ENCODE assay signal across 9 cellular contexts in genomic region chr7:94656925-94657731, GRCh38. TPM values are rescaled to one million over a fixed set of nuclear protein-coding genes. Genes with fewer than 3 reads are reported as not detected.
A peak's percentile ranks its signal among the peaks of the same experiment; 100 is the strongest.
DNase-seq lines count a peak whose midpoint lies in the region; ATAC-seq, FAIRE-seq and TF ChIP-seq lines count a peak whose summit lies in the region.
"Had no signal": no experiment of that assay in that cellular context is flagged by ENCODE, and none has a peak within 500 bp of the region (broad histone marks: within the 10 kb centered on the region; RNA-seq: fewer than 3 reads in every experiment).

No MANE protein-coding gene starts in this region.

- H3K27ac Mint-ChIP-seq in stimulated activated memory B cell treated with anti-CD40 and anti-IgM and Interleukin-4, amounts not matched to agents 10 μg/mL and 1 μg/mL and 100 μg/mL, for 72 hours: peak overlapping the region; percentile 73

- no peaks in the 10 kb centered on the region for H3K9me3 Mint-ChIP-seq in stimulated activated memory B cell treated with anti-CD40 and anti-IgM and Interleukin-4, amounts not matched to agents 10 μg/mL and 1 μg/mL and 100 μg/mL, for 72 hours

- H3K79me2 ChIP-seq in PC-3 (ENCODE audit: low read length): peaks cover 68% of the 10 kb centered on the region

- no peaks in the 10 kb centered on the region for H3F3A ChIP-seq in PC-3 (ENCODE audit: low read length, unreplicated experiment)

- peak overlapping the region; percentile 99 for H3K4me2 ChIP-seq in PC-3 (ENCODE audit: low read length)

- H3K27me3 ChIP-seq in PC-3 (ENCODE audit: low read length): no peaks in the 10 kb centered on the region
- H3K27me3 ChIP-seq in body of pancreas: peaks cover 0 to 15% of the 10 kb centered on the region in 2 donors
- H3K27me3 ChIP-seq in layer of hippocampus (ENCODE audit: control insufficient read depth, insufficient read depth, low read length): no peaks in the 10 kb centered on the region

- intact Hi-C loops in PC-3 (cut with micrococcal nuclease) (loop anchor here (1.0 to 10.0 kb wide), 12 partner anchors 37 to 820 kb away; no protein-coding TSS in a partner anchor), body of pancreas (cut with DNase I) (no loop called here)

- peaks cover 10% of the 10 kb centered on the region for H3K4me1 Mint-ChIP-seq in stimulated activated memory B cell treated with anti-CD40 and anti-IgM and Interleukin-4, amounts not matched to agents 10 μg/mL and 1 μg/mL and 100 μg/mL, for 72 hours

- H3K4me1 ChIP-seq in PC-3 (ENCODE audit: insufficient read depth, low read length) (peaks cover 21% of the 10 kb centered on the region), body of pancreas (peaks cover 14% of the 10 kb centered on the region)

- WGBS in body of pancreas, 2 donors: 45 to 60% methylated on average over 36 of the region's 36 CpGs

- peak in 1 of 3 donors; percentile 7 for TF ChIP-seq POLR2A in body of pancreas (IDR thresholded peaks at IDR 0.05)

- ATAC-seq in PC-3: no peak; the same call in 1 of the 2 replicates
- no peak for ATAC-seq in body of pancreas
- no peak for ATAC-seq in stimulated activated memory B cell treated with anti-CD40 and anti-IgM and Interleukin-4, amounts not matched to agents 10 μg/mL and 1 μg/mL and 100 μg/mL, for 72 hours
- no peak for ATAC-seq in HG02678 (IDR thresholded peaks at IDR 0.05; ENCODE audit: unreplicated experiment)

- H3K9me2 ChIP-seq in PC-3 (replicated peaks; ENCODE audit: low read length): no peaks in the 10 kb centered on the region

- H3K4me3 Mint-ChIP-seq in stimulated activated memory B cell treated with anti-CD40 and anti-IgM and Interleukin-4, amounts not matched to agents 10 μg/mL and 1 μg/mL and 100 μg/mL, for 72 hours: peak overlapping the region; percentile 93

- POLR2A ChIA-PET in PC-3 (lab: Charles Lee; ENCODE audit: unreplicated experiment): interaction anchor here (0.6 to 1.4 kb wide), 10 partner anchors 24 to 824 kb away, joined by 3 to 17 read pairs (median 5); no protein-coding TSS in a partner anchor

- peaks cover 16% of the 10 kb centered on the region for H3K27me3 Mint-ChIP-seq in stimulated activated memory B cell treated with anti-CD40 and anti-IgM and Interleukin-4, amounts not matched to agents 10 μg/mL and 1 μg/mL and 100 μg/mL, for 72 hours

- H3K36me3 ChIP-seq in PC-3 (ENCODE audit: low read depth, low read length) (no peaks in the 10 kb centered on the region), body of pancreas (replicated peaks in 1 of 2; ENCODE audit: insufficient read depth in 1 of 2, low read depth in 2 of 2) (no peaks in the 10 kb centered on the region)

- H2AFZ ChIP-seq in PC-3 (ENCODE audit: low read length): peak overlapping the region; percentile 75

- DNase-seq in activated T-cell treated with anti-CD3 and anti-CD28 coated beads, Interleukin-2, amount 50 U/mL, for 1 hour: peak; percentile 43
- DNase-seq in activated T-cell treated with anti-CD3 and anti-CD28 coated beads for 4 hours: no peak
- DNase-seq in PC-3: peak; percentile 50
- no peak for DNase-seq in body of pancreas
- no peak for DNase-seq in urothelium cell line (ENCODE audit: low spot score)

- H3K27ac ChIP-seq in PC-3 (ENCODE audit: low read length) (peak overlapping the region; percentile 51), body of pancreas (peak overlapping the region; percentile 32 to 51 (median 38)), layer of hippocampus (ENCODE audit: low read depth, low read length) (peak overlapping the region; percentile 57)

- H3K36me3 Mint-ChIP-seq in stimulated activated memory B cell treated with anti-CD40 and anti-IgM and Interleukin-4, amounts not matched to agents 10 μg/mL and 1 μg/mL and 100 μg/mL, for 72 hours: no peaks in the 10 kb centered on the region

- BruUV-seq in PC-3 (replicated peaks; lab: Mats Ljungman, UMichigan): no TSS peak

- TF ChIP-seq CTCF in PC-3 (conservative IDR thresholded peaks at IDR 0.05; ENCODE audit: low read depth, low read length): no peak
- TF ChIP-seq CTCF in body of pancreas (IDR thresholded peaks at IDR 0.05): no peak

- peak overlapping the region; percentile 96 for H3K4me3 ChIP-seq in PC-3 (ENCODE audit: low read length)
- H3K4me3 ChIP-seq in body of pancreas: no peak overlapping the region

- no peaks in the 10 kb centered on the region for H4K20me1 ChIP-seq in PC-3 (ENCODE audit: low read length)

- H3K9me3 ChIP-seq in PC-3 (ENCODE audit: low read length) (no peaks in the 10 kb centered on the region), body of pancreas (no peaks in the 10 kb centered on the region)

- CTCF ChIA-PET in PC-3 (lab: Charles Lee): interaction anchor here (0.5 to 3.6 kb wide), 10 partner anchors 36 to 1033 kb away, joined by 3 to 18 read pairs (median 4); no protein-coding TSS in a partner anchor

- FAIRE-seq in urothelium cell line (lab: Jason Lieb, UNC): no peak
- FAIRE-seq: islet of Langerhans had no signal

- peak overlapping the region; percentile 66 for H3K9ac ChIP-seq in PC-3 (ENCODE audit: low read length)

RNA-seq across cellular contexts. Expression of gene SGCE, which starts 1.2 kb away (rescaled TPM):
- total RNA-seq in PC-3 (2014; rRNA removed): 30.4 and 31.5 TPM in 2 replicates
- total RNA-seq in body of pancreas: 10 to 100 TPM; 48.1 to 55.3 TPM

Comparison
In these comparisons a context has a peak if more than half of its experiments do, and no peak if none do; other contexts are left out.
1. DNase-seq: peak in activated T-cell treated with anti-CD3 and anti-CD28 coated beads, Interleukin-2, amount 50 U/mL, for 1 hour (single experiment) and PC-3 (single experiment); none in activated T-cell treated with anti-CD3 and anti-CD28 coated beads for 4 hours (single experiment), body of pancreas (0 of 4) and urothelium cell line (single experiment).
2. Peak in every context shown above with its lines, with median percentiles within 50 percentile points of each other: H3K27ac ChIP-seq.